16 cellular contexts compared by ENCODE assay signal in genomic region chr16:22945361-22945760, GRCh38.
"Had no signal": no experiment of that assay in that cellular context is flagged by ENCODE, and none has a peak within 500 bp of the region (broad histone marks: within the 10 kb centered on the region; RNA-seq: fewer than 3 reads in every experiment).

No MANE protein-coding gene starts in this region.

- H3K9me3 ChIP-seq: stomach, thyroid gland, vagina had no signal

- H3K36me3 ChIP-seq: stomach, thyroid gland, vagina had no signal

- DNase-seq: activated CD8-positive, alpha-beta memory T cell treated with anti-CD3 and anti-CD28 coated beads, Interleukin-2, amount 50 U/mL, for 4 hours; activated CD8-positive, alpha-beta T cell treated with anti-CD3 and anti-CD28 coated beads for 36 hours; activated naive CD4-positive, alpha-beta T cell; activated T-cell treated with anti-CD3 and anti-CD28 coated beads, Interleukin-2, amount 50 U/mL, for 72 hours; cortex of kidney; effector memory CD8-positive, alpha-beta T cell; erythroblast; immature natural killer cell; stimulated activated CD4-positive, alpha-beta T cell treated with anti-CD3 and anti-CD28 coated beads, Interleukin-4, amount 100 ng/mL, for 1 hour; stimulated activated CD8-positive, alpha-beta memory T cell treated with anti-CD3 and anti-CD28 coated beads, Interleukin-4, amount 100 ng/mL, for 48 hours; stomach; SW 1271; thyroid gland had no signal

- ATAC-seq: activated CD8-positive, alpha-beta T cell treated with anti-CD3 and anti-CD28 coated beads for 36 hours; effector memory CD8-positive, alpha-beta T cell; left lobe of liver had no signal

- H3K27me3 ChIP-seq: thyroid gland, vagina had no signal

- H3K4me1 Mint-ChIP-seq: nephron had no signal

- H3K27ac ChIP-seq: stomach, thyroid gland, vagina had no signal

- H3K36me3 Mint-ChIP-seq: immature natural killer cell had no signal

- H3K4me3 ChIP-seq: stomach, thyroid gland, vagina had no signal

- H3K4me3 Mint-ChIP-seq: activated CD8-positive, alpha-beta T cell treated with anti-CD3 and anti-CD28 coated beads for 36 hours; activated T-cell treated with anti-CD3 and anti-CD28 coated beads, Interleukin-2, amount 50 U/mL, for 72 hours; effector memory CD8-positive, alpha-beta T cell; immature natural killer cell; nephron had no signal

- H3K9me3 Mint-ChIP-seq: activated CD8-positive, alpha-beta T cell treated with anti-CD3 and anti-CD28 coated beads for 36 hours; activated T-cell treated with anti-CD3 and anti-CD28 coated beads, Interleukin-2, amount 50 U/mL, for 72 hours; effector memory CD8-positive, alpha-beta T cell; nephron had no signal

- H3K27ac Mint-ChIP-seq: activated CD8-positive, alpha-beta T cell treated with anti-CD3 and anti-CD28 coated beads for 36 hours; activated T-cell treated with anti-CD3 and anti-CD28 coated beads, Interleukin-2, amount 50 U/mL, for 72 hours; effector memory CD8-positive, alpha-beta T cell; immature natural killer cell; nephron had no signal
